1 cellular context compared by ENCODE assay signal in genomic region chr3:53181528-53181927, GRCh38.
TF ChIP-seq lines count a peak whose summit lies in the region.

No MANE protein-coding gene starts in this region.

TF ChIP-seq in HepG2, 621 proteins besides CTCF, POLR2A, EP300 and RAD21:
- TF ChIP-seq ZNF788 (CRISPR knock-in tag; IDR thresholded peaks at IDR 0.05; ENCODE audit: borderline replicate concordance): no peak
- TF ChIP-seq FOXK2 (IDR thresholded peaks at IDR 0.05): no peak
- no peak for TF ChIP-seq ZBTB7B (CRISPR knock-in tag; IDR thresholded peaks at IDR 0.05)
- TF ChIP-seq ELF1 (CRISPR knock-in tag; IDR thresholded peaks at IDR 0.05): no peak
- TF ChIP-seq ZSCAN5A (CRISPR knock-in tag; IDR thresholded peaks at IDR 0.05; ENCODE audit: borderline replicate concordance): no peak
- no peak for TF ChIP-seq REXO4 (CRISPR knock-in tag; IDR thresholded peaks at IDR 0.05; ENCODE audit: borderline replicate concordance)
- TF ChIP-seq IRF1 (CRISPR knock-in tag; IDR thresholded peaks at IDR 0.05; ENCODE audit: low read depth): no peak
- TF ChIP-seq SALL2 (CRISPR knock-in tag; IDR thresholded peaks at IDR 0.05): no peak
- TF ChIP-seq CHD2 (IDR thresholded peaks at IDR 0.05; ENCODE audit: low read depth, low read length): no peak
- no peak for TF ChIP-seq HNF1B (CRISPR knock-in tag; IDR thresholded peaks at IDR 0.05)
- TF ChIP-seq YEATS2 (CRISPR knock-in tag; IDR thresholded peaks at IDR 0.05; ENCODE audit: borderline replicate concordance): no peak
- no peak for TF ChIP-seq NFATC3 (CRISPR knock-in tag; IDR thresholded peaks at IDR 0.05)
- no peak for TF ChIP-seq MBD4 (IDR thresholded peaks at IDR 0.05; ENCODE audit: borderline replicate concordance, low read length)
- TF ChIP-seq ZNF567 (CRISPR knock-in tag; IDR thresholded peaks at IDR 0.05; ENCODE audit: borderline replicate concordance): no peak
- TF ChIP-seq ZNF670 (CRISPR knock-in tag; IDR thresholded peaks at IDR 0.05; ENCODE audit: borderline replicate concordance): no peak
